13 cellular contexts compared by ENCODE assay signal in the genomic region with DNA sequence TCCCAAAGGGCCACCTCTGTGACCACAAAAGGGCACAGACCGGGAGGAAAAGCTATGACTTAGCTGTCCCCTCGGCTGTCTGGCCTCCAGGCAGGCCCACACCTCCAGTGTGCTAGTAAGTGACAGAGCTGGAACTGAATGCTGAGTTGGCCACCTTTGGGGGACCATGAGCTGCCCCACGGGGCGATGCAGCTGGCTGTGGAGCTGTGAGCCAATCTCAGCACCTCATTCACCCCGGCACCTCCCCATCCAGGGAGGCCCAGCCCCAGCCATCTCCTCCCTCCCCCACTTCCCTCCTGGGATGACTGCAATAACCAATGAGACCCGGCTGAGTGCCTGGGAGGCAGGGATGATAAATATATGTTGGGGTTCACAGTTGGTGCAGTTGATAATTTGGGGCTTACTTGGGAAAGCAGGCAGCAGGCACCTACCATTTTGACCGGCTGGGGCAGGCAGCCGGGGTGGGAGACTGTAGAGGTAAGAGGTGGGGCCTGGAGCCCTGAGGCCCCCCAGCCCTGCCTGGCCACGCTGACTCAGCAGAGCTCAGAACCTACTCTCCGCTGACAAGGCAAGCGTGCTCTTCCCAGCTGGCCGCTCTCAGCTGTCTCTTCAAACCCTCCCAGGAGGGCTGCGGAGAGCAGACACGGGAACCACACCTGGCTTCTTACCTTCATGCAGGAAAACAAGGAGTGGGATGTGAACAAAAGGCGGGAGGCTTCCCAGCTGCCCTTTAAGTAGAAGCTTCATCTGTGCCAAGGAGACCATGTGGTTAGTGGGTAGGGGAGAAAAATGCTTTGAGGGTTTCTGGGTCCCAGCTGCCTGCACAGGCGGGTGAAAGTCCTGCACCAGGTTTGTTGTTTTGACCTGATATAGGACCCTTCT. TPM values are rescaled to one million over a fixed set of nuclear protein-coding genes. Genes with fewer than 3 reads are reported as not detected.
DNase-seq lines count a peak whose midpoint lies in the region; ATAC-seq and TF ChIP-seq lines count a peak whose summit lies in the region.
"Had no signal": no experiment of that assay in that cellular context is flagged by ENCODE, and none has a peak within 500 bp of the region (broad histone marks: within the 10 kb centered on the region; RNA-seq: fewer than 3 reads in every experiment).

No MANE protein-coding gene starts in this region.

- no peak overlapping the region for H3K27ac Mint-ChIP-seq in mesothelial cell of epicardium
- H3K27ac Mint-ChIP-seq: activated naive CD4-positive, alpha-beta T cell treated with anti-CD3 and anti-CD28 coated beads, Interleukin-2, amount 50 U/mL, for 72 hours had no signal

- H3K9me2 ChIP-seq in MM.1S (replicated peaks; ENCODE audit: insufficient read depth, low read length) = no peaks in the 10 kb centered on the region

- DNase-seq in MM.1S (peak; percentile 36), NCI-H2227 (lab: John Stamatoyannopoulos, UW; ENCODE audit: unreplicated experiment) (peak; percentile 39), mesothelial cell of epicardium (ENCODE audit: low spot score in 2 of 2, unreplicated experiment in 2 of 2) (no peak)
- DNase-seq in stimulated activated CD4-positive, alpha-beta T cell treated with anti-CD3 and anti-CD28 coated beads, Interleukin-1b, Interleukin-23, amount 100 ng/mL, for 48 hours = no peak
- DNase-seq: cerebellar nuclear complex, mesenchymal stem cell, uterus had no signal

- no peaks in the 10 kb centered on the region for H3K79me2 ChIP-seq in MM.1S (ENCODE audit: low read length)
- H3K79me2 ChIP-seq: parathyroid adenoma had no signal

- H3K9me3 Mint-ChIP-seq in mesothelial cell of epicardium = no peaks in the 10 kb centered on the region
- H3K9me3 Mint-ChIP-seq: activated naive CD4-positive, alpha-beta T cell treated with anti-CD3 and anti-CD28 coated beads, Interleukin-2, amount 50 U/mL, for 72 hours had no signal

- H3K9me3 ChIP-seq in BLaER1 (no peaks in the 10 kb centered on the region), MM.1S (replicated peaks; ENCODE audit: insufficient read depth, low read length) (no peaks in the 10 kb centered on the region), endocrine pancreas (ENCODE audit: control insufficient read depth, low read length) (no peaks in the 10 kb centered on the region)
- H3K9me3 ChIP-seq: uterus had no signal

- H3K4me1 Mint-ChIP-seq in mesothelial cell of epicardium = peaks cover 8% of the 10 kb centered on the region

- 0 out of 2 replicates have a peak overlapping the region, but pooled peaks have one; percentile 5 for H3K9ac ChIP-seq in BLaER1
- H3K9ac ChIP-seq in MM.1S (ENCODE audit: low read length) = peak overlapping the region; percentile 68
- H3K9ac ChIP-seq in endocrine pancreas (ENCODE audit: control insufficient read depth, insufficient read depth, low read length) = no peak overlapping the region
- H3K9ac ChIP-seq: parathyroid adenoma had no signal

- no peaks in the 10 kb centered on the region for H4K20me1 ChIP-seq in BLaER1
- no peaks in the 10 kb centered on the region for H4K20me1 ChIP-seq in MM.1S (ENCODE audit: insufficient read depth, low read length)

- H3K36me3 ChIP-seq in BLaER1 (no peaks in the 10 kb centered on the region), MM.1S (replicated peaks; ENCODE audit: insufficient read depth, low read length) (no peaks in the 10 kb centered on the region), endocrine pancreas (ENCODE audit: control insufficient read depth, insufficient read depth, low read length) (no peaks in the 10 kb centered on the region)
- H3K36me3 ChIP-seq: uterus had no signal

- H3K4me2 ChIP-seq in BLaER1 = peak overlapping the region; percentile 71
- peak overlapping the region; percentile 80; the same call in 1 of the 2 replicates for H3K4me2 ChIP-seq in MM.1S (ENCODE audit: low read depth, low read length)

- no peak overlapping the region for H3K27ac ChIP-seq in BLaER1
- peak overlapping the region; percentile 74 for H3K27ac ChIP-seq in MM.1S (ENCODE audit: low read length)
- H3K27ac ChIP-seq: parathyroid adenoma, uterus had no signal

- H3K36me3 Mint-ChIP-seq in mesothelial cell of epicardium = no peaks in the 10 kb centered on the region
- H3K36me3 Mint-ChIP-seq: activated naive CD4-positive, alpha-beta T cell treated with anti-CD3 and anti-CD28 coated beads, Interleukin-2, amount 50 U/mL, for 72 hours had no signal

- ATAC-seq in HG03095 (IDR thresholded peaks at IDR 0.05; ENCODE audit: unreplicated experiment) = no peak
- no peak for ATAC-seq in GM18519 (IDR thresholded peaks at IDR 0.05; ENCODE audit: low FRiP score, unreplicated experiment)
- ATAC-seq: activated naive CD4-positive, alpha-beta T cell treated with anti-CD3 and anti-CD28 coated beads, Interleukin-2, amount 50 U/mL, for 72 hours had no signal

- H3K4me1 ChIP-seq in BLaER1 (peaks cover 19% of the 10 kb centered on the region), MM.1S (ENCODE audit: low read length) (peaks cover 26% of the 10 kb centered on the region), endocrine pancreas (ENCODE audit: control insufficient read depth, insufficient read depth, low read length) (no peaks in the 10 kb centered on the region)
- H3K4me1 ChIP-seq: uterus had no signal

- H3K4me3 Mint-ChIP-seq in mesothelial cell of epicardium = no peak overlapping the region

- peaks cover 11% of the 10 kb centered on the region for H3K27me3 Mint-ChIP-seq in mesothelial cell of epicardium (ENCODE audit: low read depth)

- TF ChIP-seq CTCF in MM.1S (IDR thresholded peaks at IDR 0.05; ENCODE audit: low read length) (no peak), mesothelial cell of epicardium (IDR thresholded peaks at IDR 0.05; ENCODE audit: unreplicated experiment) (no peak)

- H3K4me3 ChIP-seq in BLaER1 (no peak overlapping the region), MM.1S (ENCODE audit: low read length) (peak overlapping the region; percentile 30; the same call in 1 of the 2 replicates), endocrine pancreas (ENCODE audit: control insufficient read depth, insufficient read depth, low read length) (peak overlapping the region; percentile 22)
- H3K4me3 ChIP-seq: uterus had no signal

- H3K27me3 ChIP-seq in BLaER1 = no peaks in the 10 kb centered on the region
- no peaks in the 10 kb centered on the region for H3K27me3 ChIP-seq in MM.1S (replicated peaks; ENCODE audit: insufficient read depth, low read length)
- H3K27me3 ChIP-seq in endocrine pancreas (ENCODE audit: control insufficient read depth, insufficient read depth, low read length) = no peaks in the 10 kb centered on the region
- H3K27me3 ChIP-seq: uterus had no signal

- no peak overlapping the region for H2AFZ ChIP-seq in MM.1S (ENCODE audit: low read length)
- H2AFZ ChIP-seq: parathyroid adenoma had no signal

- H3F3A ChIP-seq in MM.1S (ENCODE audit: insufficient read depth, low read length) = no peaks in the 10 kb centered on the region; the same call in 1 of the 2 replicates

RNA-seq across cellular contexts. Expression of gene TESC, which starts 12.4 kb away (rescaled TPM):
- total RNA-seq in mesothelial cell of epicardium = not detected in 3 replicates

Comparison
In these comparisons a context has a peak if more than half of its experiments do, and no peak if none do; other contexts are left out.
1. DNase-seq: peak in MM.1S (single experiment) and NCI-H2227 (single experiment); none in stimulated activated CD4-positive, alpha-beta T cell treated with anti-CD3 and anti-CD28 coated beads, Interleukin-1b, Interleukin-23, amount 100 ng/mL, for 48 hours (single experiment) and mesothelial cell of epicardium (0 of 2).